ENCODE assay signal across 19 cellular contexts in the genomic region with DNA sequence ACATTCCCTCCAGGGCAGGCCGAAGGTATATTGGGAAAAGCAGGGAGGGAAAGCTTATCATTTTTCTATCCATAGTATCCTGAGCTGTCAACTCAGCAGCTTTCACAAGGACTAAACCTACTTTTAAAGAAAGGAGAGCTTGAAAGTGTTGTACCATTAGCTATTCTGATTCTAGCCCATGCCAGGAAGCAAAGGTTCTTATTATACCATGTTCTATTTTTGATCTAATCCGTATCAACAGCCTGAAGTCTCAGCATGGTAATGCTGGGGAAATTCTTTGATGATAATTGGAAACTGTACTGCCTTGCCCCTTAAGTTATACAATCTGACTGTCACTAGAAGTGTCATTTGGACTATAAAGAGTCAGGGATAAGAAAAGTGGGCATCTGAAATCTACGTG.
DNase-seq lines count a peak whose midpoint lies in the region; ATAC-seq and TF ChIP-seq lines count a peak whose summit lies in the region.
"Had no signal": no experiment of that assay in that cellular context is flagged by ENCODE, and none has a peak within 500 bp of the region (broad histone marks: within the 10 kb centered on the region; RNA-seq: fewer than 3 reads in every experiment).

No MANE protein-coding gene starts in this region.

- ATAC-seq in T-cell (replicated peaks in 1 of 4) (peak in 3 of 4 experiments; percentile 20 to 38 (median 29)), HG03521 (IDR thresholded peaks at IDR 0.05; ENCODE audit: unreplicated experiment) (no peak)
- ATAC-seq: GM12878, HepG2 had no signal

- no peak for DNase-seq in activated naive CD8-positive, alpha-beta T cell treated with anti-CD3 and anti-CD28 coated beads for 36 hours
- no peak for DNase-seq in T-cell
- DNase-seq in immature natural killer cell, result no peak
- DNase-seq in type B pancreatic cell (ENCODE audit: extremely low spot score, unreplicated experiment), result no peak
- no peak for DNase-seq in OCI-M2 (lab: John Stamatoyannopoulos, UW; ENCODE audit: unreplicated experiment)
- DNase-seq: activated CD4-positive, CD25-positive, alpha-beta regulatory T cell treated with anti-CD3 and anti-CD28 coated beads, Interleukin-2, amount 50 U/mL, for 72 hours; activated CD8-positive, alpha-beta memory T cell treated with anti-CD3 and anti-CD28 coated beads, Interleukin-2, amount 50 U/mL, for 4 hours; activated naive CD4-positive, alpha-beta T cell treated with anti-CD3 and anti-CD28 coated beads, Interleukin-2, amount 50 U/mL, for 16 hours; brain microvascular endothelial cell; DMS53; heart left ventricle; NCI-H1105 treated with DMSO at 0.1 percent for 48 hours; NCI-H524; nucleus accumbens; RPMI8226 had no signal

- peak overlapping the region; percentile 9 for H3K27ac Mint-ChIP-seq in activated naive CD8-positive, alpha-beta T cell
- no peak overlapping the region for H3K27ac Mint-ChIP-seq in activated naive CD8-positive, alpha-beta T cell treated with anti-CD3 and anti-CD28 coated beads for 36 hours
- peak overlapping the region; percentile 55 to 59 for H3K27ac Mint-ChIP-seq in T-cell
- peak overlapping the region; percentile 81 to 96 (median 90) for H3K27ac Mint-ChIP-seq in immature natural killer cell
- H3K27ac Mint-ChIP-seq in type B pancreatic cell, result peak overlapping the region; percentile 80

- no peaks in the 10 kb centered on the region for H3K9me3 Mint-ChIP-seq in activated naive CD8-positive, alpha-beta T cell (ENCODE audit: low read depth)
- peaks cover 5% of the 10 kb centered on the region for H3K9me3 Mint-ChIP-seq in activated naive CD8-positive, alpha-beta T cell treated with anti-CD3 and anti-CD28 coated beads for 36 hours
- peaks cover 0 to 7% (median 0%) of the 10 kb centered on the region in 3 donors for H3K9me3 Mint-ChIP-seq in T-cell
- H3K9me3 Mint-ChIP-seq in immature natural killer cell, result no peaks in the 10 kb centered on the region
- H3K9me3 Mint-ChIP-seq in type B pancreatic cell, result peaks cover 6% of the 10 kb centered on the region

- peaks cover 28% of the 10 kb centered on the region for H3K4me1 Mint-ChIP-seq in activated naive CD8-positive, alpha-beta T cell (ENCODE audit: low read depth)
- peaks cover 32% of the 10 kb centered on the region for H3K4me1 Mint-ChIP-seq in activated naive CD8-positive, alpha-beta T cell treated with anti-CD3 and anti-CD28 coated beads for 36 hours
- H3K4me1 Mint-ChIP-seq in T-cell (peaks cover 34 to 44% (median 43%) of the 10 kb centered on the region in 3 donors), immature natural killer cell (peaks cover 69 to 89% of the 10 kb centered on the region in 2 donors), type B pancreatic cell (ENCODE audit: unreplicated experiment) (peaks cover 19% of the 10 kb centered on the region)

- peak overlapping the region; percentile 6 for H3K4me3 Mint-ChIP-seq in activated naive CD8-positive, alpha-beta T cell
- no peak overlapping the region for H3K4me3 Mint-ChIP-seq in activated naive CD8-positive, alpha-beta T cell treated with anti-CD3 and anti-CD28 coated beads for 36 hours
- peak overlapping the region; percentile 15 to 56 (median 39) for H3K4me3 Mint-ChIP-seq in T-cell
- peak overlapping the region; percentile 72 to 83 (median 79) for H3K4me3 Mint-ChIP-seq in immature natural killer cell
- H3K4me3 Mint-ChIP-seq in type B pancreatic cell, result no peak overlapping the region

- TF ChIP-seq CTCF in type B pancreatic cell (conservative IDR thresholded peaks at IDR 0.05), result no peak

- POLR2A ChIA-PET in T-cell (lab: Charles Lee), result interaction anchor here in 1 of 2 donors (0.6 kb wide), 1 partner anchor 9 kb away, joined by 3 read pairs; no protein-coding TSS in a partner anchor

- no peaks in the 10 kb centered on the region for H3K36me3 Mint-ChIP-seq in activated naive CD8-positive, alpha-beta T cell
- H3K36me3 Mint-ChIP-seq in activated naive CD8-positive, alpha-beta T cell treated with anti-CD3 and anti-CD28 coated beads for 36 hours, result peaks cover 4% of the 10 kb centered on the region
- no peaks in the 10 kb centered on the region for H3K36me3 Mint-ChIP-seq in T-cell
- peaks cover 0 to 28% (median 12%) of the 10 kb centered on the region in 3 donors for H3K36me3 Mint-ChIP-seq in immature natural killer cell
- peaks cover 27% of the 10 kb centered on the region for H3K36me3 Mint-ChIP-seq in type B pancreatic cell

- H3K27me3 Mint-ChIP-seq in activated naive CD8-positive, alpha-beta T cell, result no peaks in the 10 kb centered on the region
- peaks cover 3% of the 10 kb centered on the region for H3K27me3 Mint-ChIP-seq in activated naive CD8-positive, alpha-beta T cell treated with anti-CD3 and anti-CD28 coated beads for 36 hours
- H3K27me3 Mint-ChIP-seq in T-cell, result no peaks in the 10 kb centered on the region
- no peaks in the 10 kb centered on the region for H3K27me3 Mint-ChIP-seq in immature natural killer cell (ENCODE audit: low read depth in 3 of 3)
- no peaks in the 10 kb centered on the region for H3K27me3 Mint-ChIP-seq in type B pancreatic cell

- CTCF ChIA-PET in T-cell (lab: Charles Lee), result interaction anchor here in 1 of 2 donors (0.6 kb wide), 1 partner anchor 16 kb away, joined by 8 read pairs; no protein-coding TSS in a partner anchor

Comparison
In these comparisons a context has a peak if more than half of its experiments do, and no peak if none do; other contexts are left out.
1. H3K4me3 Mint-ChIP-seq: peak in activated naive CD8-positive, alpha-beta T cell (single experiment), T-cell (3 of 3) and immature natural killer cell (5 of 5); none in activated naive CD8-positive, alpha-beta T cell treated with anti-CD3 and anti-CD28 coated beads for 36 hours (single experiment) and type B pancreatic cell (single experiment).